Comparison of ENCODE assay signal across 8 cellular contexts in the genomic region with DNA sequence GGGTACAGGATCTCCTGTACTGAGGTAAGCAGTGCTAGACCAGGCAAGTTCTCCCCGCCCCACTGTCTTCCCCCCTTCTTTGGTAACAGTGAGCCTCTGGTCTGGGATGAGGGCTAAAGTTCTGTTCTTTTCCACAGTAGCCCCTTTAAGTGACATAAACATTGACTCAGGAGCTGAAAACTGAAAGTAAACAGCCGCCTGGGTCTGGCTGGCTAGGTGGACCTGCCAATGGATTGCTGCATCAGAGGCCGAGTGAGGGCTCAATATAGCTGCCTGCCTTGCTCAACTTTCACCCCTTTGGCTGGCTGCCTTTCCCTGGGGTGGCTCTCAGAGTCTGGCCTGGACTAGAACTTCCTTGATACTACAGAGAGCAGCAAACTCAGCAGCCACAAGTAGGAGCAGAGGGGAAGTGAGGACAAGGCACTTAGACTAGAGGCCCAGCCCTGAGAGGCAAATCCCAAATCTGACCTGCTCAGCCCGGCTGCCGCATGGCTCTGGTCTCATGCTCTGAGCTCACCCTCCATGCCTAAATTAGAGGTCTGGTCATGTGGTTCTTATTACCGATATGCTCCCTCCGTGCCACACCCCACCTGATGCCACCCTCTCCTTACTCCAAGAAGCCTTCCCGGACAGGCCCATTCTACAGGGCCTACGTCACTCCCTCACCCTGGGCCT. TPM values are rescaled to one million over a fixed set of nuclear protein-coding genes. Genes with fewer than 3 reads are reported as not detected.
DNase-seq lines count a peak whose midpoint lies in the region; ATAC-seq and TF ChIP-seq lines count a peak whose summit lies in the region.

No MANE protein-coding gene starts in this region.

- H3K36me3 ChIP-seq in upper lobe of left lung, result peaks cover 0 to 13% (median 4%) of the 10 kb centered on the region in 4 donors

- ATAC-seq in upper lobe of left lung (ENCODE audit: low FRiP score in 2 of 2), result peak; percentile 92 to 94
- no peak for ATAC-seq in stimulated activated naive B cell treated with anti-CD40 and anti-IgM and Interleukin-4, amounts not matched to agents 10 μg/mL and 1 μg/mL and 100 μg/mL, for 72 hours (replicated peaks)
- no peak for ATAC-seq in stimulated activated naive CD8-positive, alpha-beta T cell treated with anti-CD3 and anti-CD28 coated beads, Interleukin-15, amount 100 ng/mL, for 72 hours

- no peak for TF ChIP-seq CTCF in upper lobe of left lung (IDR thresholded peaks at IDR 0.05)

- 35 to 43% methylated on average over 9 of the region's 9 CpGs for WGBS in upper lobe of left lung, 2 donors

- peaks cover 21 to 37% (median 32%) of the 10 kb centered on the region in 4 donors for H3K4me1 ChIP-seq in upper lobe of left lung

- no peak overlapping the region for H3K4me3 ChIP-seq in upper lobe of left lung

- peaks cover 31% of the 10 kb centered on the region for H3K36me3 Mint-ChIP-seq in T-helper 2 cell treated with Interferon-gamma antibody and Interleukin-4, amounts not matched to agents 5 μg/mL and 100 μg/mL, for 36 hours (ENCODE audit: low read depth)
- H3K36me3 Mint-ChIP-seq in stimulated activated naive B cell treated with anti-CD40 and anti-IgM and Interleukin-4, amounts not matched to agents 10 μg/mL and 1 μg/mL and 100 μg/mL, for 72 hours, result peaks cover 23 to 29% of the 10 kb centered on the region in 2 donors

- no peaks in the 10 kb centered on the region for H3K27me3 ChIP-seq in upper lobe of left lung

- peaks cover 41% of the 10 kb centered on the region for H3K4me1 Mint-ChIP-seq in T-helper 2 cell treated with Interferon-gamma antibody and Interleukin-4, amounts not matched to agents 5 μg/mL and 100 μg/mL, for 36 hours (ENCODE audit: low read depth)
- H3K4me1 Mint-ChIP-seq in stimulated activated naive B cell treated with anti-CD40 and anti-IgM and Interleukin-4, amounts not matched to agents 10 μg/mL and 1 μg/mL and 100 μg/mL, for 72 hours, result peaks cover 24 to 26% of the 10 kb centered on the region in 2 donors
- peaks cover 40% of the 10 kb centered on the region for H3K4me1 Mint-ChIP-seq in stimulated activated naive CD8-positive, alpha-beta T cell treated with anti-CD3 and anti-CD28 coated beads, Interleukin-15, amount 100 ng/mL, for 72 hours

- peak overlapping the region; percentile 88 for H3K27ac ChIP-seq in caudate nucleus (ENCODE audit: low read depth, low read length)
- H3K27ac ChIP-seq in upper lobe of left lung, result peak overlapping the region; percentile 73 to 86 (median 82)

- no peak overlapping the region for H3K4me3 Mint-ChIP-seq in T-helper 2 cell treated with Interferon-gamma antibody and Interleukin-4, amounts not matched to agents 5 μg/mL and 100 μg/mL, for 36 hours
- H3K4me3 Mint-ChIP-seq in stimulated activated naive B cell treated with anti-CD40 and anti-IgM and Interleukin-4, amounts not matched to agents 10 μg/mL and 1 μg/mL and 100 μg/mL, for 72 hours, result no peak overlapping the region
- H3K4me3 Mint-ChIP-seq in stimulated activated naive CD8-positive, alpha-beta T cell treated with anti-CD3 and anti-CD28 coated beads, Interleukin-15, amount 100 ng/mL, for 72 hours, result no peak overlapping the region

- H3K9me3 Mint-ChIP-seq in T-helper 2 cell treated with Interferon-gamma antibody and Interleukin-4, amounts not matched to agents 5 μg/mL and 100 μg/mL, for 36 hours, result no peaks in the 10 kb centered on the region
- no peaks in the 10 kb centered on the region for H3K9me3 Mint-ChIP-seq in stimulated activated naive B cell treated with anti-CD40 and anti-IgM and Interleukin-4, amounts not matched to agents 10 μg/mL and 1 μg/mL and 100 μg/mL, for 72 hours
- H3K9me3 Mint-ChIP-seq in stimulated activated naive CD8-positive, alpha-beta T cell treated with anti-CD3 and anti-CD28 coated beads, Interleukin-15, amount 100 ng/mL, for 72 hours, result no peaks in the 10 kb centered on the region

- no peak for DNase-seq in T-helper 2 cell treated with Interferon-gamma antibody and Interleukin-4, amounts not matched to agents 5 μg/mL and 100 μg/mL, for 36 hours (ENCODE audit: low spot score)
- DNase-seq in T-helper 2 cell, result no peak
- DNase-seq in caudate nucleus (lab: John Stamatoyannopoulos, UW), result peak in 38 of 61 donors; percentile 4 to 77 (median 38)
- peak; percentile 93 for DNase-seq in medulla oblongata (ENCODE audit: extremely low spot score)
- peak in 1 of 2 donors; percentile 96 for DNase-seq in upper lobe of left lung
- DNase-seq in NCI-H1417 treated with DMSO at 0.1 percent for 48 hours (lab: John Stamatoyannopoulos, UW), result no peak
- DNase-seq in stimulated activated naive B cell treated with anti-CD40 and anti-IgM and Interleukin-4, amounts not matched to agents 10 μg/mL and 1 μg/mL and 100 μg/mL, for 72 hours, result no peak
- no peak for DNase-seq in stimulated activated naive CD8-positive, alpha-beta T cell treated with anti-CD3 and anti-CD28 coated beads, Interleukin-15, amount 100 ng/mL, for 72 hours

- TF ChIP-seq POLR2A in upper lobe of left lung (IDR thresholded peaks at IDR 0.05), result peak in 2 of 4 donors; percentile 41 to 57

- H3K9me3 ChIP-seq in upper lobe of left lung, result no peaks in the 10 kb centered on the region

- TF ChIP-seq EP300 in upper lobe of left lung (IDR thresholded peaks at IDR 0.05), result peak in 1 of 4 donors; percentile 46

- peak overlapping the region; percentile 24 for H3K27ac Mint-ChIP-seq in T-helper 2 cell treated with Interferon-gamma antibody and Interleukin-4, amounts not matched to agents 5 μg/mL and 100 μg/mL, for 36 hours
- no peak overlapping the region for H3K27ac Mint-ChIP-seq in stimulated activated naive B cell treated with anti-CD40 and anti-IgM and Interleukin-4, amounts not matched to agents 10 μg/mL and 1 μg/mL and 100 μg/mL, for 72 hours
- peak overlapping the region in 1 of 2 donors; percentile 84 for H3K27ac Mint-ChIP-seq in stimulated activated naive CD8-positive, alpha-beta T cell treated with anti-CD3 and anti-CD28 coated beads, Interleukin-15, amount 100 ng/mL, for 72 hours

- no peaks in the 10 kb centered on the region for H3K27me3 Mint-ChIP-seq in T-helper 2 cell treated with Interferon-gamma antibody and Interleukin-4, amounts not matched to agents 5 μg/mL and 100 μg/mL, for 36 hours (ENCODE audit: low read depth)
- no peaks in the 10 kb centered on the region for H3K27me3 Mint-ChIP-seq in stimulated activated naive B cell treated with anti-CD40 and anti-IgM and Interleukin-4, amounts not matched to agents 10 μg/mL and 1 μg/mL and 100 μg/mL, for 72 hours
- H3K27me3 Mint-ChIP-seq in stimulated activated naive CD8-positive, alpha-beta T cell treated with anti-CD3 and anti-CD28 coated beads, Interleukin-15, amount 100 ng/mL, for 72 hours, result no peaks in the 10 kb centered on the region

RNA-seq across cellular contexts. Expression of a gene that starts 9.6 kb away (rescaled TPM):
- 1 to 10 TPM; 1.2 to 5.2 (median 2.4) TPM for total RNA-seq in upper lobe of left lung

RNA-seq across cellular contexts. Expression of a gene that starts 35.8 kb away (rescaled TPM):
- total RNA-seq in upper lobe of left lung, result 100 to 1,000 TPM in 3 of 6 donors, 10 to 100 TPM in 3; 76.5 to 118 (median 98.3) TPM

Comparison
In these comparisons a context has a peak if more than half of its experiments do, and no peak if none do; other contexts are left out.
1. DNase-seq: peak in caudate nucleus (38 of 61) and medulla oblongata (single experiment); none in T-helper 2 cell treated with Interferon-gamma antibody and Interleukin-4, amounts not matched to agents 5 μg/mL and 100 μg/mL, for 36 hours (single experiment), T-helper 2 cell (0 of 5), NCI-H1417 treated with DMSO at 0.1 percent for 48 hours (single experiment), stimulated activated naive B cell treated with anti-CD40 and anti-IgM and Interleukin-4, amounts not matched to agents 10 μg/mL and 1 μg/mL and 100 μg/mL, for 72 hours (single experiment) and stimulated activated naive CD8-positive, alpha-beta T cell treated with anti-CD3 and anti-CD28 coated beads, Interleukin-15, amount 100 ng/mL, for 72 hours (0 of 2).
2. ATAC-seq: peak in upper lobe of left lung (2 of 2); none in stimulated activated naive B cell treated with anti-CD40 and anti-IgM and Interleukin-4, amounts not matched to agents 10 μg/mL and 1 μg/mL and 100 μg/mL, for 72 hours (0 of 2) and stimulated activated naive CD8-positive, alpha-beta T cell treated with anti-CD3 and anti-CD28 coated beads, Interleukin-15, amount 100 ng/mL, for 72 hours (single experiment).